Comparison of ENCODE assay signal across 11 cellular contexts in genomic region chr19:50332014-50332263, GRCh38. TPM values are rescaled to one million over a fixed set of nuclear protein-coding genes. Genes with fewer than 3 reads are reported as not detected.
DNase-seq lines count a peak whose midpoint lies in the region; ATAC-seq and TF ChIP-seq lines count a peak whose summit lies in the region.
"Had no signal": no experiment of that assay in that cellular context is flagged by ENCODE, and none has a peak within 500 bp of the region (broad histone marks: within the 10 kb centered on the region; RNA-seq: fewer than 3 reads in every experiment).

No MANE protein-coding gene starts in this region.

- H3K27ac ChIP-seq in cardiac muscle cell, result peak overlapping the region; percentile 96
- peak overlapping the region; percentile 72 to 88 for H3K27ac ChIP-seq in left lung
- H3K27ac ChIP-seq in thymus (ENCODE audit: low read depth), result peak overlapping the region; percentile 64
- H3K27ac ChIP-seq: SJSA1 had no signal

- WGBS in thymus, result 7% methylated on average over 3 of the region's 3 CpGs

- H3K4me3 ChIP-seq in cardiac muscle cell (peak overlapping the region; percentile 46), left lung (peak overlapping the region; percentile 46 to 52), thymus (ENCODE audit: low read length) (no peak overlapping the region)
- H3K4me3 ChIP-seq: SJSA1 had no signal

- DNase-seq in cardiac muscle cell (ENCODE audit: low read depth in 1 of 2, low spot score in 1 of 2), result no peak
- no peak for DNase-seq in left ventricle myocardium superior
- DNase-seq in activated CD4-positive, alpha-beta memory T cell treated with anti-CD3 and anti-CD28 coated beads, Interleukin-2, amount 10 ng/mL, durations not matched to agents 7 days and 5 days, result no peak
- no peak for DNase-seq in left lung
- DNase-seq in activated CD4-positive, CD25-positive, alpha-beta regulatory T cell treated with anti-CD3 and anti-CD28 coated beads, Interleukin-2, amount 50 U/mL, for 72 hours, result no peak
- DNase-seq: CD8-positive, alpha-beta T cell; effector CD8-positive, alpha-beta T cell had no signal

- intact Hi-C loops in left ventricle myocardium superior (cut with micrococcal nuclease) (no loop called here), left lung (cut with DNase I) (no loop called here)

- peaks cover 33% of the 10 kb centered on the region for H3K36me3 Mint-ChIP-seq in activated CD4-positive, alpha-beta memory T cell treated with anti-CD3 and anti-CD28 coated beads, Interleukin-2, amount 10 ng/mL, durations not matched to agents 7 days and 5 days (ENCODE audit: low read depth)
- H3K36me3 Mint-ChIP-seq: CD8-positive, alpha-beta T cell had no signal

- ATAC-seq in left ventricle myocardium superior (no peak), left lung (no peak), HG02571 (IDR thresholded peaks at IDR 0.05; ENCODE audit: unreplicated experiment) (no peak), GM18498 (IDR thresholded peaks at IDR 0.05; ENCODE audit: unreplicated experiment) (no peak)
- ATAC-seq: CD8-positive, alpha-beta T cell had no signal

- H3K27me3 Mint-ChIP-seq in activated CD4-positive, alpha-beta memory T cell treated with anti-CD3 and anti-CD28 coated beads, Interleukin-2, amount 10 ng/mL, durations not matched to agents 7 days and 5 days, result peaks cover 22% of the 10 kb centered on the region

- TF ChIP-seq CTCF in cardiac muscle cell (IDR thresholded peaks at IDR 0.05; ENCODE audit: low read depth, low read length) (no peak), left lung (IDR thresholded peaks at IDR 0.05) (no peak)

- H3K4me1 ChIP-seq in cardiac muscle cell (ENCODE audit: low read depth) (peaks cover 20% of the 10 kb centered on the region), left lung (peaks cover 0 to 49% of the 10 kb centered on the region in 2 donors), thymus (ENCODE audit: control insufficient read depth, insufficient read depth, low read length) (peaks cover 22% of the 10 kb centered on the region)

- H3K9me3 Mint-ChIP-seq in activated CD4-positive, alpha-beta memory T cell treated with anti-CD3 and anti-CD28 coated beads, Interleukin-2, amount 10 ng/mL, durations not matched to agents 7 days and 5 days, result peaks cover 2% of the 10 kb centered on the region

- H3K4me1 Mint-ChIP-seq in activated CD4-positive, alpha-beta memory T cell treated with anti-CD3 and anti-CD28 coated beads, Interleukin-2, amount 10 ng/mL, durations not matched to agents 7 days and 5 days, result peaks cover 70% of the 10 kb centered on the region

- H3K36me3 ChIP-seq in cardiac muscle cell, result no peaks in the 10 kb centered on the region
- H3K36me3 ChIP-seq in left lung, result no peaks in the 10 kb centered on the region
- H3K36me3 ChIP-seq in thymus (ENCODE audit: control insufficient read depth, insufficient read depth), result no peaks in the 10 kb centered on the region
- H3K36me3 ChIP-seq: SJSA1 had no signal

- H3K9me3 ChIP-seq in cardiac muscle cell (ENCODE audit: low read depth) (no peaks in the 10 kb centered on the region), left lung (no peaks in the 10 kb centered on the region), thymus (ENCODE audit: control insufficient read depth) (peaks cover 17% of the 10 kb centered on the region)

- peak overlapping the region; percentile 70 for H3K27ac Mint-ChIP-seq in activated CD4-positive, alpha-beta memory T cell treated with anti-CD3 and anti-CD28 coated beads, Interleukin-2, amount 10 ng/mL, durations not matched to agents 7 days and 5 days
- H3K27ac Mint-ChIP-seq: CD8-positive, alpha-beta T cell had no signal

- H3K27me3 ChIP-seq in cardiac muscle cell (no peaks in the 10 kb centered on the region), left lung (peaks cover 6 to 89% of the 10 kb centered on the region in 2 donors), thymus (ENCODE audit: control insufficient read depth, insufficient read depth) (peaks cover 35% of the 10 kb centered on the region)

- POLR2A ChIA-PET in activated CD4-positive, alpha-beta memory T cell treated with anti-CD3 and anti-CD28 coated beads, Interleukin-2, amount 10 ng/mL, durations not matched to agents 7 days and 5 days (lab: Charles Lee), result interaction anchor here (3.0 kb wide), 1 partner anchor 26 kb away, joined by 21 read pairs; no protein-coding TSS in a partner anchor

- CTCF ChIA-PET in activated CD4-positive, alpha-beta memory T cell treated with anti-CD3 and anti-CD28 coated beads, Interleukin-2, amount 10 ng/mL, durations not matched to agents 7 days and 5 days (lab: Charles Lee), result no interaction called here

- H3K4me3 Mint-ChIP-seq in activated CD4-positive, alpha-beta memory T cell treated with anti-CD3 and anti-CD28 coated beads, Interleukin-2, amount 10 ng/mL, durations not matched to agents 7 days and 5 days, result peak overlapping the region; percentile 87

RNA-seq across cellular contexts. Expression of gene KCNC3, which starts 2.8 kb away (rescaled TPM):
- total RNA-seq in cardiac muscle cell, result 6.9 and 8.2 TPM in 2 replicates
- polyA plus RNA-seq in cardiac muscle cell, result 4.3 and 6.9 TPM in 2 replicates
- 2.5 TPM for total RNA-seq in left ventricle myocardium superior
- total RNA-seq in activated CD4-positive, alpha-beta memory T cell treated with anti-CD3 and anti-CD28 coated beads, Interleukin-2, amount 10 ng/mL, durations not matched to agents 7 days and 5 days, result 1 to 10 TPM; 4.2 to 4.3 TPM
- 10 to 100 TPM in 1 of 2 donors, 1 to 10 TPM in 1; 8.5 to 14.7 TPM for total RNA-seq in left lung
- polyA plus RNA-seq in thymus, result 6.8 TPM
- total RNA-seq: SJSA1 had no signal

RNA-seq across cellular contexts. Expression of gene NAPSA, which starts 33.5 kb away (rescaled TPM):
- 0.32 and 3.5 TPM in 2 replicates for total RNA-seq in cardiac muscle cell
- polyA plus RNA-seq in cardiac muscle cell, result 0.53 and 1.8 TPM in 2 replicates
- 0.32 TPM for total RNA-seq in left ventricle myocardium superior
- 1 to 10 TPM; 3.2 to 3.9 TPM for total RNA-seq in activated CD4-positive, alpha-beta memory T cell treated with anti-CD3 and anti-CD28 coated beads, Interleukin-2, amount 10 ng/mL, durations not matched to agents 7 days and 5 days
- 1,000 to 10,000 TPM; 1,284 to 3,296 TPM for total RNA-seq in left lung
- polyA plus RNA-seq in thymus, result 6.4 TPM
- total RNA-seq: SJSA1 had no signal

RNA-seq across cellular contexts. Expression of gene NR1H2, which starts 44.3 kb away (rescaled TPM):
- total RNA-seq in cardiac muscle cell (58.4 and 60.1 TPM in 2 replicates), left ventricle myocardium superior (76.5 TPM), left lung (10 to 100 TPM; 77.9 to 78.4 TPM)
- polyA plus RNA-seq in cardiac muscle cell (58.3 and 62.0 TPM in 2 replicates), thymus (57.2 TPM)
- total RNA-seq in activated CD4-positive, alpha-beta memory T cell treated with anti-CD3 and anti-CD28 coated beads, Interleukin-2, amount 10 ng/mL, durations not matched to agents 7 days and 5 days, result 10 to 100 TPM; 79.7 to 86.2 TPM

RNA-seq across cellular contexts. Expression of gene POLD1, which starts 52.2 kb away (rescaled TPM):
- total RNA-seq in cardiac muscle cell (70.7 and 73.8 TPM in 2 replicates), left ventricle myocardium superior (10.6 TPM), left lung (10 to 100 TPM; 38.3 to 58.3 TPM)
- polyA plus RNA-seq in cardiac muscle cell (62.3 and 74.3 TPM in 2 replicates), thymus (39.5 TPM)
- 100 to 1,000 TPM; 117 to 119 TPM for total RNA-seq in activated CD4-positive, alpha-beta memory T cell treated with anti-CD3 and anti-CD28 coated beads, Interleukin-2, amount 10 ng/mL, durations not matched to agents 7 days and 5 days

Comparison
In these comparisons a context has a peak if more than half of its experiments do, and no peak if none do; other contexts are left out.
1. RNA of gene NAPSA, which starts 33.5 kb away (total RNA-seq): 1,284 to 3,296 TPM in left lung; 3.2 to 3.9 TPM in activated CD4-positive, alpha-beta memory T cell treated with anti-CD3 and anti-CD28 coated beads, Interleukin-2, amount 10 ng/mL, durations not matched to agents 7 days and 5 days, 0.32 to 3.5 TPM in cardiac muscle cell and 0.32 TPM in left ventricle myocardium superior (single experiment); every median in the first group is over 100 times any median in the second.
2. Peak in every context shown above with its lines, with median percentiles within 50 percentile points of each other: H3K27ac ChIP-seq.